ENCODE assay signal across 20 cellular contexts in genomic region chr7:129807863-129808262, GRCh38.
"Had no signal": no experiment of that assay in that cellular context is flagged by ENCODE, and none has a peak within 500 bp of the region (broad histone marks: within the 10 kb centered on the region; RNA-seq: fewer than 3 reads in every experiment).

No MANE protein-coding gene starts in this region.

- H3K27me3 Mint-ChIP-seq: activated T-cell treated with anti-CD3 and anti-CD28 coated beads, Interleukin-2, amount 50 U/mL, for 24 hours had no signal

- H3K4me3 Mint-ChIP-seq: activated CD4-positive, alpha-beta memory T cell treated with anti-CD3 and anti-CD28 coated beads, Interleukin-2, amount 10 ng/mL, durations not matched to agents 7 days and 5 days; activated naive CD4-positive, alpha-beta T cell treated with anti-CD3 and anti-CD28 coated beads, Interleukin-2, amount 10 ng/mL, durations not matched to agents 7 days and 5 days; activated T-cell treated with anti-CD3 and anti-CD28 coated beads, Interleukin-2, amount 50 U/mL, for 24 hours; effector memory CD8-positive, alpha-beta T cell; naive B cell had no signal

- FAIRE-seq: pancreas had no signal

- H3K9me3 Mint-ChIP-seq: activated CD4-positive, alpha-beta memory T cell treated with anti-CD3 and anti-CD28 coated beads, Interleukin-2, amount 10 ng/mL, durations not matched to agents 7 days and 5 days; activated naive CD4-positive, alpha-beta T cell treated with anti-CD3 and anti-CD28 coated beads, Interleukin-2, amount 10 ng/mL, durations not matched to agents 7 days and 5 days; activated T-cell treated with anti-CD3 and anti-CD28 coated beads, Interleukin-2, amount 50 U/mL, for 24 hours; effector memory CD8-positive, alpha-beta T cell had no signal

- H3K27me3 ChIP-seq: ascending aorta, breast epithelium, heart left ventricle, pancreas, tibial nerve, uterus had no signal

- ATAC-seq: effector memory CD8-positive, alpha-beta T cell; heart left ventricle; left colon; lower lobe of right lung; pancreas had no signal

- H3K36me3 Mint-ChIP-seq: activated naive CD4-positive, alpha-beta T cell treated with anti-CD3 and anti-CD28 coated beads, Interleukin-2, amount 10 ng/mL, durations not matched to agents 7 days and 5 days; naive B cell had no signal

- H3K4me1 ChIP-seq: ascending aorta, breast epithelium, lower lobe of right lung, pancreas, tibial nerve, uterus had no signal

- H3K4me1 Mint-ChIP-seq: activated CD4-positive, alpha-beta memory T cell treated with anti-CD3 and anti-CD28 coated beads, Interleukin-2, amount 10 ng/mL, durations not matched to agents 7 days and 5 days; activated naive CD4-positive, alpha-beta T cell treated with anti-CD3 and anti-CD28 coated beads, Interleukin-2, amount 10 ng/mL, durations not matched to agents 7 days and 5 days; naive B cell had no signal

- H3K9me3 ChIP-seq: ascending aorta, breast epithelium, heart left ventricle, lower lobe of right lung, pancreas, tibial nerve, uterus had no signal

- H3K27ac ChIP-seq: ascending aorta, breast epithelium, epithelial cell of prostate, heart left ventricle, lower lobe of right lung, pancreas, tibial nerve, uterus had no signal

- H3K36me3 ChIP-seq: ascending aorta, breast epithelium, heart left ventricle, lower lobe of right lung, pancreas, tibial nerve, uterus had no signal

- H3K4me3 ChIP-seq: ascending aorta, breast epithelium, heart left ventricle, lower lobe of right lung, pancreas, tibial nerve, uterus had no signal

- DNase-seq: activated CD4-positive, alpha-beta memory T cell treated with anti-CD3 and anti-CD28 coated beads, Interleukin-2, amount 10 ng/mL, durations not matched to agents 7 days and 5 days; activated CD4-positive, alpha-beta T cell treated with anti-CD3 and anti-CD28 coated beads for 4 hours; activated naive CD4-positive, alpha-beta T cell treated with anti-CD3 and anti-CD28 coated beads, Interleukin-2, amount 10 ng/mL, durations not matched to agents 7 days and 5 days; activated T-cell treated with anti-CD3 and anti-CD28 coated beads, Interleukin-2, amount 50 U/mL, for 24 hours; dermis blood vessel endothelial cell; effector memory CD8-positive, alpha-beta T cell; foreskin melanocyte; heart left ventricle; left colon; lower lobe of right lung; naive B cell; pancreas; stimulated activated CD4-positive, alpha-beta T cell treated with anti-CD3 and anti-CD28 coated beads, Interleukin-12 subunit alpha, Interleukin-12 subunit beta, amount 100 ng/mL, for 4 hours; stimulated activated CD4-positive, alpha-beta T cell treated with anti-CD3 and anti-CD28 coated beads, Interleukin-2, amount 100 ng/mL, for 24 hours; substantia nigra; uterus had no signal

- H3K27ac Mint-ChIP-seq: activated CD4-positive, alpha-beta memory T cell treated with anti-CD3 and anti-CD28 coated beads, Interleukin-2, amount 10 ng/mL, durations not matched to agents 7 days and 5 days; activated naive CD4-positive, alpha-beta T cell treated with anti-CD3 and anti-CD28 coated beads, Interleukin-2, amount 10 ng/mL, durations not matched to agents 7 days and 5 days; activated T-cell treated with anti-CD3 and anti-CD28 coated beads, Interleukin-2, amount 50 U/mL, for 24 hours; effector memory CD8-positive, alpha-beta T cell; naive B cell had no signal
